Comparison of ENCODE assay signal across 10 cellular contexts in the genomic region with DNA sequence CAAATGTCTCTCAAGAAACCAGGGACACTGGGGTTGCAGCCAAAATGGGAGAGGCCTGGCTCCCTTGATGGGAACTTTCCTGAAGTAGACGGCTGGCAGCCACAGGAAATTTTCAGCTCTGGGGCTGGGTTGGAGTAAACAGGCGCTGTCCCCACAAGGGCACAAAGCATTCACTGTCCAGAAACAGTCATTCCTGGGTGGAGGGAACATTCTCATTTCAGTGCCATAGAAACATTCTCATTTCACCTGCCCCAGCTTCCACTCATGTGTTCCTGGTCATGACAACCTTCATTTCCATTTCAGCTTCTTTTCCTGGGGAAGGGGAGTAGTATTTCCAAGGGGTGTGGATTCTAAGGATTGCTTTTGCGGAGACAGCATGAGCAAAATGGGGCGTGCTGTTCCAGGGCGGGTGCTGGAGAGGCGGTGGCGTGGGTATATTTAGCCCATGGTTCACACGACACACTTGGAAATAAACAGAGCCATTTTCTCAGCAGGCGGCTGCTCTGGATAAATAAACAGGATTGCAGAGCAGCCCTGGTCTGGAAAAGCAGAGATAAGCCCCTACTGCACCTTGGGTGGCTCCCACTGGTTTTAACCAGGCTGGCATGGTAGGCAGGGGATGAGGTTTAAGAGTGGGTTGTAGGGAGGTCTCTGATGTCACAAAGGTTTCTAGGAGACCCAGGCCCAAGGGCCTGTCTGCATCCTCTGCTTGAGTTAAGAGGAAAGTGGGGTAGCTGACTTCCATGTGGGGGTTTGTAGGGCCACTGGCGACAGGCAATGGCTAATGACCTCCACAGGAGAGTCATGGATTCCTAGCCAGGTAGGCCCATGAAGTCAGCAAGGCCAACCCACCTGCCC. TPM values are rescaled to one million over a fixed set of nuclear protein-coding genes. Genes with fewer than 3 reads are reported as not detected.
DNase-seq lines count a peak whose midpoint lies in the region; ATAC-seq, FAIRE-seq and TF ChIP-seq lines count a peak whose summit lies in the region.
"Had no signal": no experiment of that assay in that cellular context is flagged by ENCODE, and none has a peak within 500 bp of the region (broad histone marks: within the 10 kb centered on the region; RNA-seq: fewer than 3 reads in every experiment).

No MANE protein-coding gene starts in this region.

- no peaks in the 10 kb centered on the region for H3K36me3 ChIP-seq in Panc1 (ENCODE audit: control insufficient read depth, insufficient read depth, low read length)
- H3K36me3 ChIP-seq in pancreas, result peaks cover 0 to 5% (median 0%) of the 10 kb centered on the region in 3 donors

- no TSS peak for BruUV-seq in Panc1 (replicated peaks; lab: Mats Ljungman, UMichigan)

- POLR2A ChIA-PET in CD4-positive, alpha-beta T cell (lab: Charles Lee), result no interaction called here
- POLR2A ChIA-PET in Panc1 (lab: Charles Lee), result interaction anchor here (0.6 kb wide), 1 partner anchor 60 kb away, joined by 3 read pairs; no protein-coding TSS in a partner anchor

- no peak for ATAC-seq in CD4-positive, alpha-beta T cell (ENCODE audit: poor library complexity)
- peak; percentile 18; the same call in 1 of the 2 replicates for ATAC-seq in Panc1
- ATAC-seq in pancreas, result peak; percentile 81 to 88 (median 83)
- ATAC-seq in HG02970 (IDR thresholded peaks at IDR 0.05; ENCODE audit: low FRiP score, unreplicated experiment), result no peak
- ATAC-seq in HG02938 (IDR thresholded peaks at IDR 0.05; ENCODE audit: unreplicated experiment), result no peak

- no peaks in the 10 kb centered on the region for H3K9me3 Mint-ChIP-seq in CD4-positive, alpha-beta T cell

- H3K27me3 Mint-ChIP-seq in CD4-positive, alpha-beta T cell, result no peaks in the 10 kb centered on the region

- no peak for FAIRE-seq in pancreas (lab: Jason Lieb, UNC)

- in situ Hi-C loops in Panc1 (cut with HindIII; ENCODE audit: low pct_unique_long_range_greater_than_20kb, low sequenced_read_pairs), result no loop called here

- CTCF ChIA-PET in CD4-positive, alpha-beta T cell (lab: Charles Lee), result interaction anchor here (1.1 to 1.2 kb wide), 2 partner anchors 53 to 58 kb away, joined by 4 read pairs; no protein-coding TSS in a partner anchor
- CTCF ChIA-PET in Panc1 (lab: Charles Lee), result interaction anchor here (1.5 kb wide), 1 partner anchor 9 kb away, joined by 5 read pairs; no protein-coding TSS in a partner anchor

- H3K4me1 ChIP-seq in Panc1 (ENCODE audit: control insufficient read depth, insufficient read depth, low read length), result peaks cover 41% of the 10 kb centered on the region
- H3K4me1 ChIP-seq in pancreas, result peaks cover 36 to 46% (median 42%) of the 10 kb centered on the region in 3 donors

- no peak overlapping the region for H3K4me3 Mint-ChIP-seq in CD4-positive, alpha-beta T cell

- intact Hi-C loops in CD4-positive, alpha-beta T cell (cut with DNase I, micrococcal nuclease), result no loop called here
- intact Hi-C loops in Panc1 (cut with micrococcal nuclease; ENCODE audit: unreplicated experiment) (no loop called here), pancreas (cut with DNase I) (no loop called here)

- no peaks in the 10 kb centered on the region for H3K9me3 ChIP-seq in CD4-positive, alpha-beta T cell (ENCODE audit: control insufficient read depth, low read length)
- no peaks in the 10 kb centered on the region for H3K9me3 ChIP-seq in Panc1 (ENCODE audit: control insufficient read depth, insufficient read depth, low read depth, low read length)
- H3K9me3 ChIP-seq in pancreas, result no peaks in the 10 kb centered on the region

- H3K4me1 Mint-ChIP-seq in CD4-positive, alpha-beta T cell (ENCODE audit: low read depth), result peaks cover 49% of the 10 kb centered on the region

- WGBS in pancreas, 2 donors, result 17 to 27% methylated on average over 10 of the region's 10 CpGs

- H3K4me3 ChIP-seq in Panc1 (ENCODE audit: low read depth in 2 of 2, low read length in 2 of 2) (no peak overlapping the region), fibroblast of the aortic adventitia (ENCODE audit: low read depth, low read length) (no peak overlapping the region), pancreas (no peak overlapping the region)

- no peak for TF ChIP-seq CTCF in CD4-positive, alpha-beta T cell (IDR thresholded peaks at IDR 0.05)
- no peak for TF ChIP-seq CTCF in Panc1 (IDR thresholded peaks at IDR 0.05)
- no peak for TF ChIP-seq CTCF in fibroblast of the aortic adventitia (IDR thresholded peaks at IDR 0.05; ENCODE audit: insufficient read depth, low read length)
- no peak for TF ChIP-seq CTCF in pancreas (IDR thresholded peaks at IDR 0.05)

- H3K27ac ChIP-seq in CD4-positive, alpha-beta T cell (ENCODE audit: low read depth, low read length), result no peak overlapping the region
- H3K27ac ChIP-seq in Panc1 (ENCODE audit: low read length) (peak overlapping the region; percentile 34; the same call in 1 of the 2 replicates), pancreas (peak overlapping the region; percentile 82 to 93 (median 88))

- no peaks in the 10 kb centered on the region for H3K27me3 ChIP-seq in CD4-positive, alpha-beta T cell (ENCODE audit: control insufficient read depth, insufficient read depth, low read length)
- H3K27me3 ChIP-seq in Panc1 (ENCODE audit: control insufficient read depth, insufficient read depth, low read length) (no peaks in the 10 kb centered on the region), pancreas (no peaks in the 10 kb centered on the region)

- peaks cover 16% of the 10 kb centered on the region for H3K36me3 Mint-ChIP-seq in CD4-positive, alpha-beta T cell (ENCODE audit: low read depth)

- H3K27ac Mint-ChIP-seq in CD4-positive, alpha-beta T cell, result peak overlapping the region; percentile 67

- DNase-seq in CD4-positive, alpha-beta T cell, result no peak
- no peak for DNase-seq in Panc1 (ENCODE audit: low read depth, low spot score)
- peak; percentile 47 for DNase-seq in fibroblast of the aortic adventitia (ENCODE audit: low read depth)
- DNase-seq in pancreas, result peak; percentile 72 to 87 (median 82)
- DNase-seq in kidney glomerular epithelial cell (lab: John Stamatoyannopoulos, UW), result no peak
- no peak for DNase-seq in germinal center (ENCODE audit: low spot score)

RNA-seq across cellular contexts. Expression of gene COX4I2, which starts 32.9 kb away (rescaled TPM):
- total RNA-seq in CD4-positive, alpha-beta T cell, result not detected
- not detected for total RNA-seq in Panc1 (2021; ENCODE audit: unreplicated experiment)
- polyA plus RNA-seq in Panc1 (2012; ENCODE audit: insufficient read length), result not detected
- total RNA-seq in fibroblast of the aortic adventitia (ENCODE audit: low replicate concordance), result not detected in 2 replicates
- under 1 TPM in 5 of 6 donors, not detected in 1; 0.28 to 0.94 (median 0.60) TPM for total RNA-seq in pancreas
- polyA plus RNA-seq in pancreas, result 1 to 10 TPM; 3.7 to 7.8 TPM
- total RNA-seq: activated CD8-positive, alpha-beta memory T cell treated with anti-CD3 and anti-CD28 coated beads for 36 hours; HT1080 had no signal

RNA-seq across cellular contexts. Expression of gene BCL2L1, which starts 52.1 kb away (rescaled TPM):
- total RNA-seq in CD4-positive, alpha-beta T cell, result 10 to 100 TPM; 11.8 to 11.9 TPM
- 150 TPM for total RNA-seq in Panc1 (2021; ENCODE audit: unreplicated experiment)
- 127 TPM for polyA plus RNA-seq in Panc1 (2012; ENCODE audit: insufficient read length)
- 59.9 and 101 TPM in 2 replicates for total RNA-seq in fibroblast of the aortic adventitia (ENCODE audit: low replicate concordance)
- 10 to 100 TPM; 27.3 to 59.8 (median 40.0) TPM for total RNA-seq in pancreas
- 10 to 100 TPM; 40.8 to 55.5 TPM for polyA plus RNA-seq in pancreas

Comparison
In these comparisons a context has a peak if more than half of its experiments do, and no peak if none do; other contexts are left out.
1. ATAC-seq: peak in Panc1 (single experiment) and pancreas (4 of 4); none in CD4-positive, alpha-beta T cell (single experiment), HG02970 (single experiment) and HG02938 (single experiment).
2. DNase-seq: peak in fibroblast of the aortic adventitia (single experiment) and pancreas (6 of 6); none in CD4-positive, alpha-beta T cell (0 of 10), Panc1 (single experiment), kidney glomerular epithelial cell (single experiment) and germinal center (single experiment).